Comparison of ENCODE assay signal across 29 cellular contexts in the genomic region with DNA sequence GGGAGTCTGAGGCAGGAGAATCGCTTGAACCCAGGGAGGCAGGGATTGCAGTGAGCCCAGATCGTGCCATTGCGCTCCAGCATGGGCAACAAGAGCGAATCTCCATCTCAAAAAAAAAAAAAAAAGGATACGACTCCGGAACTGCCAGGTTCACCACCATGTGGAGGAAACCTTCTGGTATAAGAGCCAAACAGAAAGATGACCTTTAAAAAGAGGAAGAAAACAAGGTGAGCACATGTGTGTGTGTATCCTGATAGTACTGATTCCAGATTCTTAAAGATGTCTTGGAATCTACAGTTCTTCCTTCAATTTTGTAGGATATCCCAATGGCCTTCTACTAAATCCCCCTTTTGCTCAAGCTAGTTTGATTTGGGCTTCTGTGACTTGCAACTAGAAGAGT.
"Had no signal": no experiment of that assay in that cellular context is flagged by ENCODE, and none has a peak within 500 bp of the region (broad histone marks: within the 10 kb centered on the region; RNA-seq: fewer than 3 reads in every experiment).

No MANE protein-coding gene starts in this region.

- H3K27ac ChIP-seq: ascending aorta, breast epithelium, cardiac muscle cell, colonic mucosa, epithelial cell of prostate, gastroesophageal sphincter had no signal

- H3K4me3 ChIP-seq: ascending aorta, breast epithelium, cardiac muscle cell, colonic mucosa, esophagus squamous epithelium, gastroesophageal sphincter had no signal

- H3K27me3 ChIP-seq: ascending aorta, breast epithelium, cardiac muscle cell, colonic mucosa, esophagus squamous epithelium, gastroesophageal sphincter had no signal

- ATAC-seq: gastroesophageal sphincter, T-helper 17 cell had no signal

- DNase-seq: activated CD4-positive, alpha-beta memory T cell treated with anti-CD3 and anti-CD28 coated beads, Interleukin-2, amount 10 ng/mL, durations not matched to agents 7 days and 5 days; activated CD4-positive, alpha-beta T cell treated with anti-CD3 and anti-CD28 coated beads for 1 hour; activated CD4-positive, alpha-beta T cell treated with anti-CD3 and anti-CD28 coated beads for 4 hours; activated CD4-positive, alpha-beta T cell treated with anti-CD3 and anti-CD28 coated beads, Interleukin-2, amount 10 ng/mL, durations not matched to agents 7 days and 5 days; activated CD4-positive, alpha-beta T cell treated with anti-CD3 and anti-CD28 coated beads, Interleukin-2, amount 50 U/mL, for 4 hours; activated CD8-positive, alpha-beta memory T cell treated with anti-CD3 and anti-CD28 coated beads, Interleukin-2, amount 50 U/mL, for 48 hours; activated gamma-delta T cell; activated naive CD4-positive, alpha-beta T cell; activated naive CD4-positive, alpha-beta T cell treated with anti-CD3 and anti-CD28 coated beads, Interleukin-2, amount 10 ng/mL, durations not matched to agents 7 days and 5 days; activated naive CD8-positive, alpha-beta T cell treated with anti-CD3 and anti-CD28 coated beads, Interleukin-2, amount 10 ng/mL, durations not matched to agents 7 days and 5 days; activated T-cell treated with anti-CD3 and anti-CD28 coated beads for 4 hours; activated T-cell treated with anti-CD3 and anti-CD28 coated beads, Interleukin-2, amount 50 U/mL, for 24 hours; activated T-cell treated with anti-CD3 and anti-CD28 coated beads, Interleukin-2, amount 50 U/mL, for 72 hours; central memory CD4-positive, alpha-beta T cell; cerebellar nuclear complex; colonic mucosa; effector CD8-positive, alpha-beta T cell; esophagus squamous epithelium; foreskin melanocyte; T-helper 1 cell; T-helper 17 cell; T1000 had no signal

- H3K4me1 ChIP-seq: ascending aorta, breast epithelium, colonic mucosa, gastroesophageal sphincter had no signal

- FAIRE-seq: endometrium, endothelial cell of umbilical vein had no signal

- H3K36me3 ChIP-seq: breast epithelium, colonic mucosa had no signal

- H3K9me3 ChIP-seq: ascending aorta, breast epithelium, colonic mucosa, esophagus squamous epithelium, gastroesophageal sphincter had no signal
